ENCODE assay signal across 12 cellular contexts in the genomic region with DNA sequence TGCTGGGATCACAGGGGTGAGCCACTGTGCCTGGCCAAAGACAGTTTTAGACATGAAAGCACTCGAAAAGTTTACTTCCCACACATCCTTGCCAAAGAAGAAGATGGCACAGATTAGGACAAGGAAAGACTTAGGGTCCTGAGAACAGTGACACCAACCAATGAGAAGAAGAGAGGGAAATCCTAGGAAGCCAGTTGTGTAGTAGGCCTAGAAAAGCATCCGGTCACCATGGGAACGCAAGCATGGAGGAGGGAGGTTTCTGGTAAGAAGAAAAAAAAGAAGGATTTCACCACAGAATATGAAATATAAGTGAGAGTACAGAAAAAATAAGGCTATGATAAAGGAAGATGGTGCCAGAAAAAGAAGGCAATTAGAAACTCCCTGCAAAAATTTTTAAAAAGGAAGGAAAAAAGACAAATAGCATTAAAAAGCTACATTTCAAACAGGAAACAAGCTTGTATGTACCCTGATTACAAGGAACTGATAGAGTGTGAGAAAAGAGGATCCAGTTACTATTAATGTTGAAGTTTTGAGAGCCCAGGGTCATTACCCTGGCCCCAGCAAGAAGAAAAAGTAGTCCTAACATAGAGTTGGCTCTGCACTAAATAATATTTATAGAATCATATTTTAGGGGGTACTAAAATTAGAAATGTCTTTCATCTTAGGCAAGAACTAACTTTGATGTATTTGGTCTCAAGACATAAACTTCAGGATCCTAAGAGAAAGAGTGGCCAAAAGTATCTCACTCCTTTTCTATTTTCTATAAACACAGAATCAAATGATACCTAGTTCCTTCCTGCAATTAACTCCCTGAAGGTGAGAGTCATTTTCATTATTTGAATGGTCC. TPM values are rescaled to one million over a fixed set of nuclear protein-coding genes. Genes with fewer than 3 reads are reported as not detected.
DNase-seq lines count a peak whose midpoint lies in the region; ATAC-seq and TF ChIP-seq lines count a peak whose summit lies in the region.
"Had no signal": no experiment of that assay in that cellular context is flagged by ENCODE, and none has a peak within 500 bp of the region (broad histone marks: within the 10 kb centered on the region; RNA-seq: fewer than 3 reads in every experiment).

No MANE protein-coding gene starts in this region.

- H3K14ac ChIP-seq in IMR-90 (replicated peaks; ENCODE audit: low read depth, low read length): peak overlapping the region; percentile 76

- H3K4ac ChIP-seq in IMR-90 (ENCODE audit: low read depth, low read length): peak overlapping the region; percentile 58

- H4K5ac ChIP-seq in IMR-90 (ENCODE audit: low read depth, low read length): no peak overlapping the region

- no peak for DNase-seq in IMR-90
- DNase-seq in esophagus muscularis mucosa (ENCODE audit: extremely low spot score): no peak
- no peak for DNase-seq in stimulated activated naive B cell treated with anti-CD40 and anti-IgM and Interleukin-4, amounts not matched to agents 10 μg/mL and 1 μg/mL and 100 μg/mL, for 72 hours
- no peak for DNase-seq in NCI-H774 (lab: John Stamatoyannopoulos, UW)
- DNase-seq: activated CD4-positive, alpha-beta T cell treated with anti-CD3 and anti-CD28 coated beads for 4 hours; activated naive CD4-positive, alpha-beta T cell treated with anti-CD3 and anti-CD28 coated beads for 36 hours; cortex of kidney; NCI-H510A treated with DMSO at 0.1 percent for 48 hours had no signal

- H4K20me1 ChIP-seq in IMR-90 (ENCODE audit: insufficient read depth, low read length): no peaks in the 10 kb centered on the region

- H3K9me3 ChIP-seq in IMR-90 (ENCODE audit: control insufficient read depth, insufficient read depth, low read length) (no peaks in the 10 kb centered on the region), esophagus muscularis mucosa (no peaks in the 10 kb centered on the region)

- no peak overlapping the region for H3K9ac ChIP-seq in IMR-90 (ENCODE audit: low read depth, low read length)

- H3K79me1 ChIP-seq in IMR-90 (ENCODE audit: low read depth in 1 of 2, low read length in 2 of 2): peaks cover 25 to 29% of the 10 kb centered on the region in 2 experiments

- H2BK120ac ChIP-seq in IMR-90 (ENCODE audit: low read depth, low read length): peak overlapping the region; percentile 5

- H3K9me1 ChIP-seq in IMR-90 (ENCODE audit: insufficient read depth, low read length): peaks cover 9% of the 10 kb centered on the region

- peaks cover 11% of the 10 kb centered on the region for H3K4me1 ChIP-seq in IMR-90 (ENCODE audit: control insufficient read depth, insufficient read depth, low read length)
- peaks cover 34 to 71% (median 61%) of the 10 kb centered on the region in 4 donors for H3K4me1 ChIP-seq in esophagus muscularis mucosa

- TF ChIP-seq RAD21 in IMR-90 (IDR thresholded peaks at IDR 0.05; ENCODE audit: low read length): no peak

- peaks cover 16 to 25% of the 10 kb centered on the region in 2 donors for H3K36me3 Mint-ChIP-seq in stimulated activated naive B cell treated with anti-CD40 and anti-IgM and Interleukin-4, amounts not matched to agents 10 μg/mL and 1 μg/mL and 100 μg/mL, for 72 hours

- intact Hi-C loops in IMR-90 (cut with micrococcal nuclease) (loop anchor here (5.0 kb wide), 1 partner anchor 68 kb away; no protein-coding TSS in a partner anchor), esophagus muscularis mucosa (cut with DNase I) (no loop called here)

- H3K27ac Mint-ChIP-seq in stimulated activated naive B cell treated with anti-CD40 and anti-IgM and Interleukin-4, amounts not matched to agents 10 μg/mL and 1 μg/mL and 100 μg/mL, for 72 hours: peak overlapping the region; percentile 87
- H3K27ac Mint-ChIP-seq: activated naive CD4-positive, alpha-beta T cell treated with anti-CD3 and anti-CD28 coated beads for 36 hours had no signal

- peak overlapping the region; percentile 27 for H4K91ac ChIP-seq in IMR-90 (ENCODE audit: insufficient read depth, low read depth, low read length)

- in situ Hi-C loops in IMR-90 (cut with MboI; ENCODE audit: low sequenced_read_pairs): no loop called here

- BruUV-seq in IMR-90 (replicated peaks; lab: Mats Ljungman, UMichigan): no TSS peak

- no peak overlapping the region for H3K4me3 ChIP-seq in IMR-90 (ENCODE audit: insufficient read depth, low read depth, low read length)
- no peak overlapping the region for H3K4me3 ChIP-seq in esophagus muscularis mucosa

- CTCF ChIA-PET in IMR-90 (lab: Yijun Ruan, JAX): interaction anchor here (0.7 to 1.1 kb wide), 2 partner anchors 49 to 86 kb away, joined by 3 read pairs; no protein-coding TSS in a partner anchor

- peak overlapping the region; percentile 20; the same call in 1 of the 2 replicates for H2BK20ac ChIP-seq in IMR-90 (ENCODE audit: low read depth, low read length)

- H3K27ac ChIP-seq in IMR-90 (ENCODE audit: insufficient read depth, low read length) (no peak overlapping the region), esophagus muscularis mucosa (replicated peaks in 1 of 4) (peak overlapping the region; percentile 65 to 74 (median 70))

- TF ChIP-seq EP300 in esophagus muscularis mucosa (IDR thresholded peaks at IDR 0.05): no peak

- H4K8ac ChIP-seq in IMR-90 (ENCODE audit: low read depth in 2 of 2, low read length in 2 of 2): peak overlapping the region in 1 of 2 experiments; percentile 60; a peak in 2 of 4 replicates

- no peaks in the 10 kb centered on the region for H3K9me3 Mint-ChIP-seq in stimulated activated naive B cell treated with anti-CD40 and anti-IgM and Interleukin-4, amounts not matched to agents 10 μg/mL and 1 μg/mL and 100 μg/mL, for 72 hours
- H3K9me3 Mint-ChIP-seq: activated naive CD4-positive, alpha-beta T cell treated with anti-CD3 and anti-CD28 coated beads for 36 hours had no signal

- H3K4me1 Mint-ChIP-seq in stimulated activated naive B cell treated with anti-CD40 and anti-IgM and Interleukin-4, amounts not matched to agents 10 μg/mL and 1 μg/mL and 100 μg/mL, for 72 hours: peaks cover 48 to 72% of the 10 kb centered on the region in 2 donors

- no peaks in the 10 kb centered on the region for H3K27me3 Mint-ChIP-seq in stimulated activated naive B cell treated with anti-CD40 and anti-IgM and Interleukin-4, amounts not matched to agents 10 μg/mL and 1 μg/mL and 100 μg/mL, for 72 hours

- H3K4me2 ChIP-seq in IMR-90 (ENCODE audit: low read depth, low read length): no peak overlapping the region

- peak; percentile 5 for ATAC-seq in GM18867 (IDR thresholded peaks at IDR 0.05; ENCODE audit: unreplicated experiment)
- ATAC-seq in IMR-90 (ENCODE audit: low read depth): no peak
- ATAC-seq in stimulated activated naive B cell treated with anti-CD40 and anti-IgM and Interleukin-4, amounts not matched to agents 10 μg/mL and 1 μg/mL and 100 μg/mL, for 72 hours (replicated peaks): peak; percentile 81 to 86
- no peak for ATAC-seq in esophagus mucosa
- ATAC-seq in GM21737 (IDR thresholded peaks at IDR 0.05; ENCODE audit: unreplicated experiment): no peak
- ATAC-seq: right cardiac atrium had no signal

- TF ChIP-seq CTCF in IMR-90 (conservative IDR thresholded peaks at IDR 0.05; ENCODE audit: low read depth, low read length) (no peak), esophagus muscularis mucosa (IDR thresholded peaks at IDR 0.05) (no peak)

- POLR2A ChIA-PET in IMR-90 (lab: Charles Lee; ENCODE audit: unreplicated experiment): no interaction called here

- dilution Hi-C loops in IMR-90 (cut with HindIII; ENCODE audit: low sequenced_read_pairs, unreplicated experiment): no loop called here

- no peak overlapping the region for H3K56ac ChIP-seq in IMR-90 (ENCODE audit: extremely low read depth, insufficient read depth, low read length)

- H2AFZ ChIP-seq in IMR-90 (replicated peaks; ENCODE audit: low read length, poor library complexity): no peak overlapping the region

- H2BK5ac ChIP-seq in IMR-90 (ENCODE audit: low read depth, low read length, poor library complexity, severe bottlenecking): no peak overlapping the region

- H3K27me3 ChIP-seq in IMR-90 (ENCODE audit: control insufficient read depth, insufficient read depth, low read length) (no peaks in the 10 kb centered on the region), esophagus muscularis mucosa (no peaks in the 10 kb centered on the region)

- peak overlapping the region; percentile 70; the same call in 1 of the 2 replicates for H2AK5ac ChIP-seq in IMR-90 (ENCODE audit: low read depth, low read length)

- WGBS in IMR-90 (ENCODE audit: extremely low coverage in 2 of 2, insufficient read length in 1 of 2), 2 experiments: no CpG with 5 or more reads among the region's 3 CpGs
- WGBS in esophagus muscularis mucosa: 79% methylated on average over 3 of the region's 3 CpGs

- TF ChIP-seq POLR2A in IMR-90 (IDR thresholded peaks at IDR 0.05; ENCODE audit: low read depth, low read length): no peak
- TF ChIP-seq POLR2A in esophagus muscularis mucosa (IDR thresholded peaks at IDR 0.05; ENCODE audit: low read depth): no peak

- H3K18ac ChIP-seq in IMR-90 (ENCODE audit: low read depth, low read length): no peak overlapping the region; the same call in 1 of the 2 replicates

- no peaks in the 10 kb centered on the region for H3K36me3 ChIP-seq in IMR-90 (ENCODE audit: control insufficient read depth, insufficient read depth, low read length)
- H3K36me3 ChIP-seq in esophagus muscularis mucosa: no peaks in the 10 kb centered on the region

- H3K4me3 Mint-ChIP-seq in stimulated activated naive B cell treated with anti-CD40 and anti-IgM and Interleukin-4, amounts not matched to agents 10 μg/mL and 1 μg/mL and 100 μg/mL, for 72 hours: peak overlapping the region; percentile 45 to 57
- H3K4me3 Mint-ChIP-seq: activated naive CD4-positive, alpha-beta T cell treated with anti-CD3 and anti-CD28 coated beads for 36 hours had no signal

- peak overlapping the region; percentile 36; the same call in 1 of the 3 replicates for H2BK15ac ChIP-seq in IMR-90 (ENCODE audit: low read depth, low read length)

- H2AK9ac ChIP-seq in IMR-90 (replicated peaks; ENCODE audit: low read depth, low read length, poor library complexity): no peak overlapping the region

- H3K23ac ChIP-seq in IMR-90 (ENCODE audit: low read depth, low read length): peak overlapping the region; percentile 42; the same call in 1 of the 2 replicates

TF ChIP-seq in IMR-90, 13 proteins besides CTCF, POLR2A, EP300 and RAD21 (continues in another document):
- no peak for TF ChIP-seq RCOR1 (IDR thresholded peaks at IDR 0.05; ENCODE audit: insufficient replicate concordance, low read length)
- TF ChIP-seq, protein P1, sequence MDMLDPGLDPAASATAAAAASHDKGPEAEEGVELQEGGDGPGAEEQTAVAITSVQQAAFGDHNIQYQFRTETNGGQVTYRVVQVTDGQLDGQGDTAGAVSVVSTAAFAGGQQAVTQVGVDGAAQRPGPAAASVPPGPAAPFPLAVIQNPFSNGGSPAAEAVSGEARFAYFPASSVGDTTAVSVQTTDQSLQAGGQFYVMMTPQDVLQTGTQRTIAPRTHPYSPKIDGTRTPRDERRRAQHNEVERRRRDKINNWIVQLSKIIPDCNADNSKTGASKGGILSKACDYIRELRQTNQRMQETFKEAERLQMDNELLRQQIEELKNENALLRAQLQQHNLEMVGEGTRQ (IDR thresholded peaks at IDR 0.05; ENCODE audit: low read depth, low read length): no peak

RNA-seq across cellular contexts. Expression of a gene that starts 16.1 kb away (rescaled TPM):
- total RNA-seq in IMR-90 (2012; rRNA removed): 4.7 and 7.5 TPM in 2 replicates
- 4.5 and 5.7 TPM in 2 replicates for polyA plus RNA-seq in IMR-90 (2012; rRNA removed)
- polyA plus RNA-seq in IMR-90 (2012; cell fraction: cytosol; rRNA removed): 1.0 and 1.4 TPM in 2 replicates
- polyA plus RNA-seq in IMR-90 (2012; cell fraction: nucleus; rRNA removed; ENCODE audit: low replicate concordance): 0.16 and 2.9 TPM in 2 replicates
- total RNA-seq in esophagus muscularis mucosa: 10 to 100 TPM; 21.5 to 35.3 (median 32.7) TPM
- total RNA-seq in esophagus mucosa: 2.8 TPM

Comparison
In these comparisons a context has a peak if more than half of its experiments do, and no peak if none do; other contexts are left out.
1. ATAC-seq: peak in GM18867 (single experiment) and stimulated activated naive B cell treated with anti-CD40 and anti-IgM and Interleukin-4, amounts not matched to agents 10 μg/mL and 1 μg/mL and 100 μg/mL, for 72 hours (2 of 2); none in IMR-90 (single experiment), esophagus mucosa (single experiment) and GM21737 (single experiment).